ENCODE assay signal across 8 cellular contexts in the genomic region with DNA sequence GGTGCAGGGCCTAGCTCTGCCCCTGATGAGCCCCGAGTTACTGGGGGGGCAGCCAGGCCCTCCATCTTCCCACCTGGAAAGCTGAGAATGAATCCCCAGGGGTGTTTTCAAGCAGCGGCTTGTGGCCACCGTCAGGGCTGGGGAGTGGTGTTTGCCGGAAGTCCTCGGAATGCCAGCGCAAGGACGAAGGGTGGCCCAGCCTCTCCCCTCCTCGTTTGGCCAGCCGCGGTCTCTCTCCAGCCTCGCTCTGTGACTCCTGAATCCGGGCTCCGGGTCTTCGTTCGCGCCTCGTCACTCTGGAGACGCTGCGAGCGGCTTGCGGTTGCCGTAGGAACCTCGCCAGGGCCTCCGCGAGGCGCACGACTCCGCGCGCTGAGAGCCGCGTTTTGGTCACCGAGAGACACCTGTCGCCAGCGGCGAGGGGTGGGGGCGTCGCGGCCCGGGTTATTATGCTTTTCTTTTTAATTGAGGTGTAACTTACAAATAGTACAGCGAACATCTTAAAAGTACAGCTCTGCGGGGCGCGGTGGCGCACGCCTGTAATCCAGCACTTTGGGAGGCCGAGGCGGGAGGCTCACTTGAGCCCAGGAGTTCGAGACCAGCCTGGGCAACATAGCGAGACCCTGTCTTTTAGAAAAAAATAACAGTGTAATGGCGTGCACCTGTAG. TPM values are rescaled to one million over a fixed set of nuclear protein-coding genes. Genes with fewer than 3 reads are reported as not detected.
DNase-seq lines count a peak whose midpoint lies in the region; ATAC-seq, FAIRE-seq and TF ChIP-seq lines count a peak whose summit lies in the region.

No MANE protein-coding gene starts in this region.

- no peak overlapping the region for H3K14ac ChIP-seq in trophoblast cell (ENCODE audit: low read length)

- peak; percentile 57 for ATAC-seq in activated naive CD8-positive, alpha-beta T cell treated with anti-CD3 and anti-CD28 coated beads, Interleukin-2, amount 50 U/mL, for 24 hours
- no peak for ATAC-seq in GM19351 (IDR thresholded peaks at IDR 0.05; ENCODE audit: unreplicated experiment)

- H3K4ac ChIP-seq in trophoblast cell (ENCODE audit: low read depth, low read length): no peak overlapping the region

- no CpG with 5 or more reads among the region's 51 CpGs for WGBS in trophoblast cell (ENCODE audit: extremely low coverage, insufficient coverage, insufficient read length)

- H3K79me1 ChIP-seq in trophoblast cell (ENCODE audit: low read length): no peaks in the 10 kb centered on the region

- H3K36me3 ChIP-seq in SJSA1: no peaks in the 10 kb centered on the region
- no peaks in the 10 kb centered on the region for H3K36me3 ChIP-seq in cardiac muscle cell
- no peaks in the 10 kb centered on the region for H3K36me3 ChIP-seq in trophoblast cell (ENCODE audit: control insufficient read depth in 1 of 2, insufficient read depth in 2 of 2, low read length in 2 of 2)

- no peak overlapping the region for H3K27ac Mint-ChIP-seq in activated naive CD8-positive, alpha-beta T cell treated with anti-CD3 and anti-CD28 coated beads, Interleukin-2, amount 50 U/mL, for 24 hours

- no peak overlapping the region for H4K91ac ChIP-seq in trophoblast cell (ENCODE audit: low read depth, low read length)

- H4K12ac ChIP-seq in trophoblast cell (ENCODE audit: low read depth, low read length): no peak overlapping the region

- no peak overlapping the region for H3K4me3 ChIP-seq in SJSA1
- no peak overlapping the region for H3K4me3 ChIP-seq in cardiac muscle cell
- no peak overlapping the region for H3K4me3 ChIP-seq in trophoblast cell (ENCODE audit: low read depth, low read length)

- no peak overlapping the region for H2BK5ac ChIP-seq in trophoblast cell (ENCODE audit: low read depth, low read length, poor library complexity)

- H3K27ac ChIP-seq in SJSA1 (no peak overlapping the region), cardiac muscle cell (peak overlapping the region; percentile 74), trophoblast cell (ENCODE audit: low read depth, low read length) (no peak overlapping the region)

- H3K36me3 Mint-ChIP-seq in activated naive CD8-positive, alpha-beta T cell treated with anti-CD3 and anti-CD28 coated beads, Interleukin-2, amount 50 U/mL, for 24 hours (ENCODE audit: low read depth): no peaks in the 10 kb centered on the region

- no peak overlapping the region for H3K9ac ChIP-seq in trophoblast cell (ENCODE audit: low read length)

- no peak overlapping the region for H3K18ac ChIP-seq in trophoblast cell (ENCODE audit: low read length)

- no peak overlapping the region for H2BK120ac ChIP-seq in trophoblast cell (ENCODE audit: insufficient read depth, low read length, poor library complexity)

- H4K8ac ChIP-seq in trophoblast cell (ENCODE audit: low read depth, low read length): no peak overlapping the region

- H2BK12ac ChIP-seq in trophoblast cell (ENCODE audit: low read length): no peak overlapping the region

- H3K4me3 Mint-ChIP-seq in activated naive CD8-positive, alpha-beta T cell treated with anti-CD3 and anti-CD28 coated beads, Interleukin-2, amount 50 U/mL, for 24 hours: no peak overlapping the region

- no peaks in the 10 kb centered on the region for H3K9me3 Mint-ChIP-seq in activated naive CD8-positive, alpha-beta T cell treated with anti-CD3 and anti-CD28 coated beads, Interleukin-2, amount 50 U/mL, for 24 hours

- H3K27me3 Mint-ChIP-seq in activated naive CD8-positive, alpha-beta T cell treated with anti-CD3 and anti-CD28 coated beads, Interleukin-2, amount 50 U/mL, for 24 hours: peaks cover 83% of the 10 kb centered on the region

- TF ChIP-seq CTCF in cardiac muscle cell (IDR thresholded peaks at IDR 0.05; ENCODE audit: low read depth, low read length): no peak

- DNase-seq in DMS53 (lab: John Stamatoyannopoulos, UW) (peak; percentile 95), NAMALWA (ENCODE audit: low spot score) (peak; percentile 69), SJSA1 (ENCODE audit: low read depth in 1 of 2, low spot score in 2 of 2) (peak; percentile 69 to 83), cardiac muscle cell (ENCODE audit: low read depth in 1 of 2, low spot score in 1 of 2) (peak; percentile 86 to 97), trophoblast cell (peak; percentile 68 to 86), urothelium cell line (ENCODE audit: low spot score) (peak; percentile 93)
- peak; percentile 76 for DNase-seq in activated naive CD8-positive, alpha-beta T cell treated with anti-CD3 and anti-CD28 coated beads, Interleukin-2, amount 50 U/mL, for 24 hours

- peak overlapping the region; percentile 22 for H3K4me2 ChIP-seq in trophoblast cell (ENCODE audit: low read length)

- no peak overlapping the region for H2AK5ac ChIP-seq in trophoblast cell (ENCODE audit: low read length)

- no peak for FAIRE-seq in urothelium cell line (lab: Jason Lieb, UNC)

- H3K23ac ChIP-seq in trophoblast cell (ENCODE audit: low read length): no peak overlapping the region

- H3K9me3 ChIP-seq in SJSA1 (replicated peaks) (no peaks in the 10 kb centered on the region), cardiac muscle cell (ENCODE audit: low read depth) (no peaks in the 10 kb centered on the region), trophoblast cell (ENCODE audit: insufficient read depth, low read depth, low read length) (peaks cover 2% of the 10 kb centered on the region)

- H3K4me1 ChIP-seq in SJSA1 (replicated peaks) (peaks cover 9% of the 10 kb centered on the region), cardiac muscle cell (ENCODE audit: low read depth) (peaks cover 41% of the 10 kb centered on the region), trophoblast cell (ENCODE audit: control insufficient read depth in 1 of 2, insufficient read depth in 2 of 2, low read length in 2 of 2) (peaks cover 0 to 9% of the 10 kb centered on the region in 2 experiments)

- H3K4me1 Mint-ChIP-seq in activated naive CD8-positive, alpha-beta T cell treated with anti-CD3 and anti-CD28 coated beads, Interleukin-2, amount 50 U/mL, for 24 hours: peaks cover 5% of the 10 kb centered on the region

- peaks cover 57% of the 10 kb centered on the region for H3K27me3 ChIP-seq in SJSA1 (replicated peaks)
- H3K27me3 ChIP-seq in cardiac muscle cell: no peaks in the 10 kb centered on the region
- no peaks in the 10 kb centered on the region for H3K27me3 ChIP-seq in trophoblast cell (ENCODE audit: insufficient read depth, low read length)

- H3K79me2 ChIP-seq in trophoblast cell (ENCODE audit: control insufficient read depth, insufficient read depth, low read length, poor library complexity): no peaks in the 10 kb centered on the region

- H2AFZ ChIP-seq in trophoblast cell (ENCODE audit: insufficient read depth, low read length, poor library complexity): no peak overlapping the region

RNA-seq across cellular contexts. Expression of gene KDELR3, which starts 6.3 kb away (rescaled TPM):
- total RNA-seq in SJSA1 (2014; rRNA removed; shearing (Covaris generic)): 15.4 and 26.1 TPM in 2 replicates
- total RNA-seq in cardiac muscle cell: 13.1 and 19.7 TPM in 2 replicates
- 21.8 and 26.5 TPM in 2 replicates for polyA plus RNA-seq in cardiac muscle cell
- polyA plus RNA-seq in trophoblast cell (2013): 41.5 TPM in 2 replicates

RNA-seq across cellular contexts. Expression of gene KCNJ4, which starts 6.5 kb away (rescaled TPM):
- total RNA-seq in SJSA1 (2014; rRNA removed; shearing (Covaris generic)): not detected in 2 replicates
- 19.3 and 27.5 TPM in 2 replicates for total RNA-seq in cardiac muscle cell
- polyA plus RNA-seq in cardiac muscle cell: 3.2 and 4.9 TPM in 2 replicates
- 0.05 and 0.08 TPM in 2 replicates for polyA plus RNA-seq in trophoblast cell (2013)

RNA-seq across cellular contexts. Expression of gene DDX17, which starts 44.6 kb away (rescaled TPM):
- total RNA-seq in SJSA1 (2014; rRNA removed; shearing (Covaris generic)): 277 and 362 TPM in 2 replicates
- 682 and 855 TPM in 2 replicates for total RNA-seq in cardiac muscle cell
- polyA plus RNA-seq in cardiac muscle cell: 53.7 and 60.4 TPM in 2 replicates
- polyA plus RNA-seq in trophoblast cell (2013): 186 and 190 TPM in 2 replicates

Comparison
In these comparisons a context has a peak if more than half of its experiments do, and no peak if none do; other contexts are left out.
1. RNA of gene KCNJ4, which starts 6.5 kb away (total RNA-seq): 19.3 to 27.5 TPM in cardiac muscle cell; not detected in SJSA1; every median in the first group is over 10 times any median in the second.
2. Peak in every context shown above with its lines, with median percentiles within 50 percentile points of each other: DNase-seq.